1 cellular context compared by ENCODE assay signal in the genomic region with DNA sequence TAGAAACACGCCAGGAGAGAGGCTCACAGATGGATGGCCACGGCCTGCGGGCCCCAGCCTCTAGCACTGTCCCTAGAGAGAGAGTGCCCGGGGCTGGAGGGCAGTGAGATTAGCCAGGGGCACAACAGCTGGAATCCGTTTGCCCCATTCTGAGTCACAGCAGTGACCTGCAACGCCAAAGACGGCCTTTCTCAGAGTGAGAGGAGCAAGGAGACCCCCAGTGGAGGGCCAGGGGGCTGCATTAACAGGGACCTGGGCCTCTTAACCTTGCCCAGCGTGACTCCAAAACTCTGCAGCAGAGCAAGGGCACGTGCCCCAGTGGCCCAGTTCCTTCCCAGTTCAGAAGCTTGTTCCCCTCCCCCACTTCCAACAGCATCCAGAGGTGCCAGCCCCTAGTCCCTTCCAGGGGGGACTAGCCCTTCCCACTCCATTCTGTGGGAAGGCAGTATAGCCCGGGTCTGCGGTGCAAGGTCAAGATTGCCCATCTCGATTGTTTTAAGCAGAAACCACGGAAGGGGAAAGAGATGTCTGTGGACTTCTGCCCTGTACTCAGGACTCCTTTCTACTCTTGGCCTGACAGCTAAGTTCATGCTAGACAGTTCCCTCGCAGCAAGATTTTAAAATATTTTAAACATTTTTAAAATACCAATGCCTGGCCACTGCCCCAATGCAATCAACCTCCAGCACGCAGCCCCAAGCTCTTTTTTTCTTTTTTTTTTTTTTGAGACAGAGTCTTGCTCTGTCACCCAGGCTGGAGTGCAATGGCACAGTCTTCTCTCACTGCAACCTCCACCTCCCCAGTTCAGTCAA.
TF ChIP-seq lines count a peak whose summit lies in the region.

No MANE protein-coding gene starts in this region.

TF ChIP-seq in IMR-90, 13 proteins besides CTCF, POLR2A, EP300 and RAD21:
- TF ChIP-seq BHLHE40 (IDR thresholded peaks at IDR 0.05; ENCODE audit: low read depth, low read length), result no peak
- no peak for TF ChIP-seq SMC3 (IDR thresholded peaks at IDR 0.05; ENCODE audit: low read depth, low read length)
- TF ChIP-seq, protein P1, sequence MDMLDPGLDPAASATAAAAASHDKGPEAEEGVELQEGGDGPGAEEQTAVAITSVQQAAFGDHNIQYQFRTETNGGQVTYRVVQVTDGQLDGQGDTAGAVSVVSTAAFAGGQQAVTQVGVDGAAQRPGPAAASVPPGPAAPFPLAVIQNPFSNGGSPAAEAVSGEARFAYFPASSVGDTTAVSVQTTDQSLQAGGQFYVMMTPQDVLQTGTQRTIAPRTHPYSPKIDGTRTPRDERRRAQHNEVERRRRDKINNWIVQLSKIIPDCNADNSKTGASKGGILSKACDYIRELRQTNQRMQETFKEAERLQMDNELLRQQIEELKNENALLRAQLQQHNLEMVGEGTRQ (IDR thresholded peaks at IDR 0.05; ENCODE audit: low read depth, low read length), result no peak
- no peak for TF ChIP-seq MAFK (IDR thresholded peaks at IDR 0.05; ENCODE audit: low read depth, low read length)
- TF ChIP-seq MAZ (IDR thresholded peaks at IDR 0.05; ENCODE audit: borderline replicate concordance, low read depth, low read length), result no peak
- no peak for TF ChIP-seq RCOR1 (IDR thresholded peaks at IDR 0.05; ENCODE audit: insufficient replicate concordance, low read length)
- no peak for TF ChIP-seq NFE2L2 (IDR thresholded peaks at IDR 0.05; ENCODE audit: low read depth, low read length)
- TF ChIP-seq FOS (IDR thresholded peaks at IDR 0.05; ENCODE audit: low read depth, low read length), result no peak
- TF ChIP-seq RFX5 (IDR thresholded peaks at IDR 0.05; ENCODE audit: low read depth, low read length), result no peak
- no peak for TF ChIP-seq MXI1 (IDR thresholded peaks at IDR 0.05; ENCODE audit: borderline replicate concordance, low read depth, low read length)
- TF ChIP-seq CEBPB (IDR thresholded peaks at IDR 0.05; ENCODE audit: low read depth, low read length), result no peak
- TF ChIP-seq CHD1 (IDR thresholded peaks at IDR 0.05; ENCODE audit: low read depth, low read length), result no peak
- TF ChIP-seq, protein P2, sequence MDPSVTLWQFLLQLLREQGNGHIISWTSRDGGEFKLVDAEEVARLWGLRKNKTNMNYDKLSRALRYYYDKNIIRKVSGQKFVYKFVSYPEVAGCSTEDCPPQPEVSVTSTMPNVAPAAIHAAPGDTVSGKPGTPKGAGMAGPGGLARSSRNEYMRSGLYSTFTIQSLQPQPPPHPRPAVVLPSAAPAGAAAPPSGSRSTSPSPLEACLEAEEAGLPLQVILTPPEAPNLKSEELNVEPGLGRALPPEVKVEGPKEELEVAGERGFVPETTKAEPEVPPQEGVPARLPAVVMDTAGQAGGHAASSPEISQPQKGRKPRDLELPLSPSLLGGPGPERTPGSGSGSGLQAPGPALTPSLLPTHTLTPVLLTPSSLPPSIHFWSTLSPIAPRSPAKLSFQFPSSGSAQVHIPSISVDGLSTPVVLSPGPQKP (IDR thresholded peaks at IDR 0.05; ENCODE audit: borderline replicate concordance, low read depth, low read length), result no peak
